In the genomic region with DNA sequence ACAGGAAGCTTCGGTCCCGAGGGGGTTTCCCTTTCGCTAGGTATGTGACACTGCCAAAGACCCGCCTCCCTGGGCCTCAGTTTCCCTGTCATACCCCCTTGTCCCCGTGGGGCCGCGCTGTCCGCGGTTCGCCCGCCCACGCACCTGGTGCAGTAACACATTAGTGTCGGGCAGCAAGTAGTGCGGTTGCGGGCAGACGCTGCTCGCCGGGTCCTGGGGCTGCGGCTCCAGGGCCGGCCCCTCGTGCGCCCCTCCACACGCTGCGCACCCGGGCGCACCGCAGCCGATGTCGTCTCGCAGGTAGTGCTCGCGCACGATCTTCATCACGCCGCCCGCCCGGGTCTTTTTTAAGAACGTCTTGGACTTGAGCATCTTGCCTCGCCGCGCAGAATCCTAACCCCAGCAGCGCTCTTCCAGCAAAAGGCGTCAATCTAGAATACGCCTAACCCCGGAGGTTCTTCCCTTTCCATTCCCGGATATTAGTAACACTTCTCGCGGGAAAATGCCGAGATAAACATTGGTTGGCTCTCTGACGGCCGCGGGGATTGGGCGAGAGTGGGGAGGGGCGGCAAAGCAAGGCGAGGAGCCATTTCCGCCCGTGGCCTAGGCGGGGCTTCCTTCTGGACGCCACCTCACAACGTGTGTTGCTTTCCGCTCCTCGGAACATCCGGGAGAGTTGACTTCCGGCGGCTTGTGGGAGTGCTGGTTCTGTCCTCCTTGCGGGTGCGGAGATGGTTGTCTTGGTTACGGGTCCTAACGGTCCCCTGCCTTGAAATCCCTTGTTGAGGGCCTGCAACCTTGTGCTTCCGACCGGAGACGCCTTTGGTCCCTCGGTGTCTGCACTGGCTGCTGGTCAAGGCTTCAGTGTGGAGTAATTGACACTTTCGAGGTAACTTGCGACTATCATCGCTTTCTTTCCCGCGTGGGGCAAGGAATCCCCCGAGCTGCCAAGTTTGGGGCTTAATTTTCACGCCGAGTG, we compare ENCODE assay signal across 8 cellular contexts. TPM values are rescaled to one million over a fixed set of nuclear protein-coding genes. Genes with fewer than 3 reads are reported as not detected.
DNase-seq lines count a peak whose midpoint lies in the region; ATAC-seq, FAIRE-seq and TF ChIP-seq lines count a peak whose summit lies in the region.

A gene with protein sequence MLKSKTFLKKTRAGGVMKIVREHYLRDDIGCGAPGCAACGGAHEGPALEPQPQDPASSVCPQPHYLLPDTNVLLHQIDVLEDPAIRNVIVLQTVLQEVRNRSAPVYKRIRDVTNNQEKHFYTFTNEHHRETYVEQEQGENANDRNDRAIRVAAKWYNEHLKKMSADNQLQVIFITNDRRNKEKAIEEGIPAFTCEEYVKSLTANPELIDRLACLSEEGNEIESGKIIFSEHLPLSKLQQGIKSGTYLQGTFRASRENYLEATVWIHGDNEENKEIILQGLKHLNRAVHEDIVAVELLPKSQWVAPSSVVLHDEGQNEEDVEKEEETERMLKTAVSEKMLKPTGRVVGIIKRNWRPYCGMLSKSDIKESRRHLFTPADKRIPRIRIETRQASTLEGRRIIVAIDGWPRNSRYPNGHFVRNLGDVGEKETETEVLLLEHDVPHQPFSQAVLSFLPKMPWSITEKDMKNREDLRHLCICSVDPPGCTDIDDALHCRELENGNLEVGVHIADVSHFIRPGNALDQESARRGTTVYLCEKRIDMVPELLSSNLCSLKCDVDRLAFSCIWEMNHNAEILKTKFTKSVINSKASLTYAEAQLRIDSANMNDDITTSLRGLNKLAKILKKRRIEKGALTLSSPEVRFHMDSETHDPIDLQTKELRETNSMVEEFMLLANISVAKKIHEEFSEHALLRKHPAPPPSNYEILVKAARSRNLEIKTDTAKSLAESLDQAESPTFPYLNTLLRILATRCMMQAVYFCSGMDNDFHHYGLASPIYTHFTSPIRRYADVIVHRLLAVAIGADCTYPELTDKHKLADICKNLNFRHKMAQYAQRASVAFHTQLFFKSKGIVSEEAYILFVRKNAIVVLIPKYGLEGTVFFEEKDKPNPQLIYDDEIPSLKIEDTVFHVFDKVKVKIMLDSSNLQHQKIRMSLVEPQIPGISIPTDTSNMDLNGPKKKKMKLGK (minus strand): TSS at position 440 of the 979 bp plus-strand sequence. CDS start 68 bp downstream, at position 372.
A gene with protein sequence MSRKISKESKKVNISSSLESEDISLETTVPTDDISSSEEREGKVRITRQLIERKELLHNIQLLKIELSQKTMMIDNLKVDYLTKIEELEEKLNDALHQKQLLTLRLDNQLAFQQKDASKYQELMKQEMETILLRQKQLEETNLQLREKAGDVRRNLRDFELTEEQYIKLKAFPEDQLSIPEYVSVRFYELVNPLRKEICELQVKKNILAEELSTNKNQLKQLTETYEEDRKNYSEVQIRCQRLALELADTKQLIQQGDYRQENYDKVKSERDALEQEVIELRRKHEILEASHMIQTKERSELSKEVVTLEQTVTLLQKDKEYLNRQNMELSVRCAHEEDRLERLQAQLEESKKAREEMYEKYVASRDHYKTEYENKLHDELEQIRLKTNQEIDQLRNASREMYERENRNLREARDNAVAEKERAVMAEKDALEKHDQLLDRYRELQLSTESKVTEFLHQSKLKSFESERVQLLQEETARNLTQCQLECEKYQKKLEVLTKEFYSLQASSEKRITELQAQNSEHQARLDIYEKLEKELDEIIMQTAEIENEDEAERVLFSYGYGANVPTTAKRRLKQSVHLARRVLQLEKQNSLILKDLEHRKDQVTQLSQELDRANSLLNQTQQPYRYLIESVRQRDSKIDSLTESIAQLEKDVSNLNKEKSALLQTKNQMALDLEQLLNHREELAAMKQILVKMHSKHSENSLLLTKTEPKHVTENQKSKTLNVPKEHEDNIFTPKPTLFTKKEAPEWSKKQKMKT (plus strand): TSS at position 673 of the 979 bp plus-strand sequence. CDS start 1,337 bp downstream, outside the sequence.

- peaks cover 21% of the 10 kb centered on the region for H3K36me3 Mint-ChIP-seq in CD4-positive, CD25-positive, alpha-beta regulatory T cell

- TF ChIP-seq EP300 in HepG2 (IDR thresholded peaks at IDR 0.05; ENCODE audit: low read depth in 2 of 2, low read length in 2 of 2) (no peak), HepG2 (CRISPR knock-in tag; IDR thresholded peaks at IDR 0.05; ENCODE audit: borderline replicate concordance) (no peak)

- H3K27ac ChIP-seq in CD4-positive, CD25-positive, alpha-beta regulatory T cell (ENCODE audit: insufficient read depth, low read length, poor library complexity, severe bottlenecking) = peak within 1 kb of the TSS; percentile 93
- peak within 1 kb of the TSS; percentile 77 for H3K27ac ChIP-seq in HepG2 (ENCODE audit: extremely low read length, insufficient read depth, low read length)

- POLR2A ChIA-PET in HepG2 (lab: Yijun Ruan, JAX) = no interaction called here

- peaks cover 62% of the 10 kb centered on the region for H3K4me1 ChIP-seq in CD4-positive, CD25-positive, alpha-beta regulatory T cell (ENCODE audit: control insufficient read depth, insufficient read depth, low read length, poor library complexity, severe bottlenecking)
- peaks cover 35% of the 10 kb centered on the region for H3K4me1 ChIP-seq in HepG2 (ENCODE audit: insufficient read depth, low read length)

- no peak; the same call in 1 of the 2 replicates for TF ChIP-seq RAD21 in HepG2 (CRISPR knock-in tag; IDR thresholded peaks at IDR 0.05)

- H3K9ac ChIP-seq in HepG2 (ENCODE audit: insufficient read depth, low read depth, low read length) = peak within 1 kb of the TSS; percentile 87

- H3K27ac Mint-ChIP-seq in CD4-positive, CD25-positive, alpha-beta regulatory T cell = peak within 1 kb of the TSS; percentile 99 to 100 (median 99)

- no peaks in the 10 kb centered on the region for H3K27me3 ChIP-seq in CD4-positive, CD25-positive, alpha-beta regulatory T cell (ENCODE audit: control insufficient read depth, insufficient read depth, low read length)
- no peaks in the 10 kb centered on the region; a peak in 1 of 5 replicates for H3K27me3 ChIP-seq in HepG2 (ENCODE audit: control insufficient read depth in 1 of 2, insufficient read depth in 2 of 2, low read length in 2 of 2)

- BruUV-seq in HepG2 (replicated peaks; lab: Mats Ljungman, UMichigan) = TSS peak; percentile 69

- 0% methylated on average over 17 of the region's 81 CpGs for WGBS in HepG2 (ENCODE audit: low lambda C conversion rate)

- H3K4me1 Mint-ChIP-seq in CD4-positive, CD25-positive, alpha-beta regulatory T cell = peaks cover 52 to 81% (median 64%) of the 10 kb centered on the region in 4 donors

- no peaks in the 10 kb centered on the region for H4K20me1 ChIP-seq in HepG2 (ENCODE audit: insufficient read depth, low read length)

- peak; percentile 85 for FAIRE-seq in HepG2 (lab: Jason Lieb, UNC)

- TF ChIP-seq POLR2A in HepG2 (IDR thresholded peaks at IDR 0.05; ENCODE audit: insufficient read depth in 1 of 2, low read depth in 2 of 2, low read length in 2 of 2) = peak; percentile 74 to 92

- peaks cover 24% of the 10 kb centered on the region for H3K36me3 ChIP-seq in CD4-positive, CD25-positive, alpha-beta regulatory T cell (ENCODE audit: control insufficient read depth, insufficient read depth, low read length)
- peaks cover 6 to 23% of the 10 kb centered on the region in 2 experiments for H3K36me3 ChIP-seq in HepG2 (replicated peaks in 1 of 2; ENCODE audit: control insufficient read depth in 1 of 2, insufficient read depth in 2 of 2, low read length in 2 of 2)

- H2AFZ ChIP-seq in HepG2 (ENCODE audit: low read length) = peak within 1 kb of the TSS; percentile 84

- intact Hi-C loops in HepG2 (cut with micrococcal nuclease; ENCODE audit: unreplicated experiment) = loop anchor here (2.0 kb wide), 1 partner anchor 55 kb away; a partner anchor contains a TSS

- in situ Hi-C loops in HepG2 (cut with HindIII; ENCODE audit: extremely low pct_ligation_motif_present, low pct_unique_long_range_greater_than_20kb) = no loop called here

- TF ChIP-seq CTCF in HepG2 (CRISPR knock-in tag; IDR thresholded peaks at IDR 0.05) = no peak

- H3K9me3 ChIP-seq in CD4-positive, CD25-positive, alpha-beta regulatory T cell (ENCODE audit: control insufficient read depth in 2 of 2, low read length in 2 of 2) = no peaks in the 10 kb centered on the region
- no peaks in the 10 kb centered on the region for H3K9me3 ChIP-seq in HepG2 (ENCODE audit: low read length)

- peak; percentile 94 to 99 (median 96) for DNase-seq in CD4-positive, CD25-positive, alpha-beta regulatory T cell
- DNase-seq in NCI-H774 (lab: John Stamatoyannopoulos, UW) (peak; percentile 90), dermis blood vessel endothelial cell (peak; percentile 98), HepG2 (ENCODE audit: low spot score) (peak; percentile 97)
- peak; percentile 93 to 95 for DNase-seq in activated CD4-positive, alpha-beta T cell treated with anti-CD3 and anti-CD28 coated beads, Interleukin-2, amount 50 U/mL, for 4 hours
- DNase-seq in stimulated activated CD4-positive, alpha-beta T cell treated with anti-CD3 and anti-CD28 coated beads, Interleukin-4, amount 100 ng/mL, for 1 hour = peak; percentile 96

- ATAC-seq in CD4-positive, CD25-positive, alpha-beta regulatory T cell (ENCODE audit: low read depth in 2 of 2) = peak; percentile 98 to 99
- ATAC-seq in GM19395 (IDR thresholded peaks at IDR 0.05; ENCODE audit: unreplicated experiment) (peak; percentile 97), HG03565 (IDR thresholded peaks at IDR 0.05; ENCODE audit: unreplicated experiment) (peak; percentile 97), HepG2 (peak; percentile 99)

- peaks cover 59% of the 10 kb centered on the region for H3K79me2 ChIP-seq in HepG2 (ENCODE audit: insufficient read depth, low read length)

- H3K4me3 Mint-ChIP-seq in CD4-positive, CD25-positive, alpha-beta regulatory T cell = peak within 1 kb of the TSS; percentile 92 to 100 (median 98)

- peaks cover 0 to 1% (median 0%) of the 10 kb centered on the region in 7 donors for H3K9me3 Mint-ChIP-seq in CD4-positive, CD25-positive, alpha-beta regulatory T cell

- CTCF ChIA-PET in HepG2 (lab: Yijun Ruan, JAX; ENCODE audit: low intra/inter-chr PET ratio, low total read pairs) = no interaction called here

- no peaks in the 10 kb centered on the region for H3K27me3 Mint-ChIP-seq in CD4-positive, CD25-positive, alpha-beta regulatory T cell

- peak within 1 kb of the TSS; percentile 82 for H3K4me2 ChIP-seq in HepG2 (ENCODE audit: low read depth, low read length)

- H3K4me3 ChIP-seq in CD4-positive, CD25-positive, alpha-beta regulatory T cell (ENCODE audit: low read depth, low read length) = peak within 1 kb of the TSS; percentile 90
- H3K4me3 ChIP-seq in HepG2 (replicated peaks in 1 of 3; ENCODE audit: insufficient read depth in 1 of 3, low read depth in 2 of 3, low read length in 3 of 3) = peak within 1 kb of the TSS; percentile 73 to 91 (median 89)

RNA-seq across cellular contexts. Expression of the first gene that starts in this region (rescaled TPM):
- total RNA-seq in CD4-positive, CD25-positive, alpha-beta regulatory T cell = 46.7 TPM
- 10 to 100 TPM; 15.1 to 19.3 (median 18.3) TPM for polyA plus RNA-seq in CD4-positive, CD25-positive, alpha-beta regulatory T cell
- total RNA-seq in dermis blood vessel endothelial cell = 49.5 and 64.8 TPM in 2 replicates
- 35.0 and 52.5 TPM in 2 replicates for total RNA-seq in HepG2 (2016; rRNA removed; fragmentation: Illumina TruSeq; extraction: Trizol)
- total RNA-seq in HepG2 (2016; cell fraction: cytosol; rRNA removed; fragmentation: Illumina TruSeq; extraction: Trizol; ENCODE audit: low read depth) = 3.4 and 3.5 TPM in 2 replicates
- 34.9 and 50.5 TPM in 2 replicates for total RNA-seq in HepG2 (2016; cell fraction: insoluble cytoplasmic fraction; rRNA removed; fragmentation: Illumina TruSeq; extraction: Trizol)
- total RNA-seq in HepG2 (2016; cell fraction: membrane; rRNA removed; fragmentation: Illumina TruSeq; extraction: Trizol) = 8.0 and 9.5 TPM in 2 replicates
- 28.8 and 29.1 TPM in 2 replicates for total RNA-seq in HepG2 (2016; cell fraction: nucleus; rRNA removed; fragmentation: Illumina TruSeq; extraction: Trizol)
- 10.5 and 13.2 TPM in 2 replicates for polyA plus RNA-seq in HepG2 (2011; rRNA removed)
- 6.4 and 7.0 TPM in 2 replicates for polyA plus RNA-seq in HepG2 (2011; cell fraction: cytosol; rRNA removed)
- polyA plus RNA-seq in HepG2 (2011; cell fraction: nucleus; rRNA removed) = 11.8 and 16.9 TPM in 2 replicates
- polyA plus RNA-seq in HepG2 (2012) = 13.8 and 15.7 TPM in 2 replicates
- 0.75 TPM in 2 replicates for polyA plus RNA-seq in HepG2 (2016; cell fraction: cytosol; fragmentation: Illumina TruSeq; extraction: Trizol; ENCODE audit: low read depth)
- 29.2 TPM in 2 replicates for polyA plus RNA-seq in HepG2 (2016; cell fraction: insoluble cytoplasmic fraction; fragmentation: Illumina TruSeq; extraction: Trizol; ENCODE audit: low read depth)
- 2.2 and 3.1 TPM in 2 replicates for polyA plus RNA-seq in HepG2 (2016; cell fraction: membrane; fragmentation: Illumina TruSeq; extraction: Trizol; ENCODE audit: low read depth)
- 23.9 and 28.5 TPM in 2 replicates for polyA plus RNA-seq in HepG2 (2016; cell fraction: nucleus; fragmentation: Illumina TruSeq; extraction: Trizol; ENCODE audit: insufficient read depth, low read depth)
- 11.7 and 18.4 TPM in 2 replicates for polyA minus RNA-seq in HepG2 (2011; rRNA and poly(A)+ RNA removed; ENCODE audit: low replicate concordance)
- polyA minus RNA-seq in HepG2 (2011; cell fraction: cytosol; rRNA and poly(A)+ RNA removed) = 16.2 and 18.0 TPM in 2 replicates
- polyA minus RNA-seq in HepG2 (2011; cell fraction: nucleus; rRNA and poly(A)+ RNA removed) = 28.5 and 29.9 TPM in 2 replicates

RNA-seq across cellular contexts. Expression of the second gene that starts in this region (rescaled TPM):
- 34.1 TPM for total RNA-seq in CD4-positive, CD25-positive, alpha-beta regulatory T cell
- 10 to 100 TPM; 13.6 to 21.4 (median 18.5) TPM for polyA plus RNA-seq in CD4-positive, CD25-positive, alpha-beta regulatory T cell
- total RNA-seq in dermis blood vessel endothelial cell (18.0 and 26.4 TPM in 2 replicates), HepG2 (2016; rRNA removed; fragmentation: Illumina TruSeq; extraction: Trizol) (15.8 and 16.1 TPM in 2 replicates)
- total RNA-seq in HepG2 (2016; cell fraction: cytosol; rRNA removed; fragmentation: Illumina TruSeq; extraction: Trizol; ENCODE audit: low read depth) = 3.2 and 6.6 TPM in 2 replicates
- total RNA-seq in HepG2 (2016; cell fraction: insoluble cytoplasmic fraction; rRNA removed; fragmentation: Illumina TruSeq; extraction: Trizol) = 17.8 and 21.2 TPM in 2 replicates
- 4.9 and 5.2 TPM in 2 replicates for total RNA-seq in HepG2 (2016; cell fraction: membrane; rRNA removed; fragmentation: Illumina TruSeq; extraction: Trizol)
- 38.6 and 43.6 TPM in 2 replicates for total RNA-seq in HepG2 (2016; cell fraction: nucleus; rRNA removed; fragmentation: Illumina TruSeq; extraction: Trizol)
- polyA plus RNA-seq in HepG2 (2011; rRNA removed) = 1.5 and 4.2 TPM in 2 replicates
- polyA plus RNA-seq in HepG2 (2011; cell fraction: cytosol; rRNA removed) = 0.87 and 1.1 TPM in 2 replicates
- 0.98 and 1.3 TPM in 2 replicates for polyA plus RNA-seq in HepG2 (2011; cell fraction: nucleus; rRNA removed)
- 3.5 and 5.4 TPM in 2 replicates for polyA plus RNA-seq in HepG2 (2012)
- 0.70 and 1.2 TPM in 2 replicates for polyA plus RNA-seq in HepG2 (2016; cell fraction: cytosol; fragmentation: Illumina TruSeq; extraction: Trizol; ENCODE audit: low read depth)
- polyA plus RNA-seq in HepG2 (2016; cell fraction: insoluble cytoplasmic fraction; fragmentation: Illumina TruSeq; extraction: Trizol; ENCODE audit: low read depth) = 10.4 and 13.7 TPM in 2 replicates
- polyA plus RNA-seq in HepG2 (2016; cell fraction: membrane; fragmentation: Illumina TruSeq; extraction: Trizol; ENCODE audit: low read depth) = 2.5 and 2.8 TPM in 2 replicates
- 9.1 and 11.0 TPM in 2 replicates for polyA plus RNA-seq in HepG2 (2016; cell fraction: nucleus; fragmentation: Illumina TruSeq; extraction: Trizol; ENCODE audit: insufficient read depth, low read depth)
- polyA minus RNA-seq in HepG2 (2011; rRNA and poly(A)+ RNA removed; ENCODE audit: low replicate concordance) = 6.9 and 12.3 TPM in 2 replicates
- polyA minus RNA-seq in HepG2 (2011; cell fraction: cytosol; rRNA and poly(A)+ RNA removed) = 4.7 and 5.5 TPM in 2 replicates
- 47.3 and 49.7 TPM in 2 replicates for polyA minus RNA-seq in HepG2 (2011; cell fraction: nucleus; rRNA and poly(A)+ RNA removed)

Comparison
In these comparisons a context has a peak if more than half of its experiments do, and no peak if none do; other contexts are left out.
1. Peak in every context shown above with its lines: DNase-seq, ATAC-seq, H3K4me3 ChIP-seq and H3K27ac ChIP-seq.